ENCODE assay signal across 8 cellular contexts in genomic region chr9:125142560-125143376, GRCh38. TPM values are rescaled to one million over a fixed set of nuclear protein-coding genes. Genes with fewer than 3 reads are reported as not detected.
DNase-seq lines count a peak whose midpoint lies in the region; ATAC-seq, FAIRE-seq and TF ChIP-seq lines count a peak whose summit lies in the region.

No MANE protein-coding gene starts in this region.

- H2AFZ ChIP-seq in ACC112 (ENCODE audit: low read length, unreplicated experiment), result peak overlapping the region; percentile 46
- 0 out of 2 replicates have a peak overlapping the region, but pooled peaks have one; percentile 7 for H2AFZ ChIP-seq in Loucy (ENCODE audit: low read length)

- H3K4me3 Mint-ChIP-seq in activated naive CD8-positive, alpha-beta T cell, result peak overlapping the region; percentile 97
- peak overlapping the region; percentile 97 for H3K4me3 Mint-ChIP-seq in stimulated activated memory B cell treated with anti-CD40 and anti-IgM and Interleukin-4, amounts not matched to agents 10 μg/mL and 1 μg/mL and 100 μg/mL, for 72 hours

- H3K9ac ChIP-seq in Loucy (ENCODE audit: low read depth, low read length, poor library complexity, severe bottlenecking), result peak overlapping the region; percentile 89

- no peak for FAIRE-seq in GM12891 (lab: Jason Lieb, UNC)

- peak overlapping the region; percentile 93 for H3K4me2 ChIP-seq in Loucy (ENCODE audit: low read depth, low read length, poor library complexity, severe bottlenecking)

- ATAC-seq in GM19023 (IDR thresholded peaks at IDR 0.05; ENCODE audit: unreplicated experiment) (peak; percentile 35), GM21528 (IDR thresholded peaks at IDR 0.05; ENCODE audit: low FRiP score, unreplicated experiment) (no peak)
- ATAC-seq in stimulated activated memory B cell treated with anti-CD40 and anti-IgM and Interleukin-4, amounts not matched to agents 10 μg/mL and 1 μg/mL and 100 μg/mL, for 72 hours, result peak; percentile 60

- no peak overlapping the region for H3K27ac ChIP-seq in ACC112 (ENCODE audit: low read depth, low read length)

- H3K9me2 ChIP-seq in Loucy (replicated peaks; ENCODE audit: low read depth, low read length), result no peaks in the 10 kb centered on the region

- H3F3A ChIP-seq in Loucy (ENCODE audit: low read depth), result no peaks in the 10 kb centered on the region

- peak overlapping the region; percentile 90 for H3K27ac Mint-ChIP-seq in activated naive CD8-positive, alpha-beta T cell
- H3K27ac Mint-ChIP-seq in stimulated activated memory B cell treated with anti-CD40 and anti-IgM and Interleukin-4, amounts not matched to agents 10 μg/mL and 1 μg/mL and 100 μg/mL, for 72 hours, result peak overlapping the region; percentile 73

- H3K4me1 ChIP-seq in ACC112 (ENCODE audit: control insufficient read depth, insufficient read depth, low read length, unreplicated experiment) (peaks cover 22% of the 10 kb centered on the region), Loucy (ENCODE audit: insufficient read depth, low read length, poor library complexity, severe bottlenecking) (peaks cover 38% of the 10 kb centered on the region)

- no peaks in the 10 kb centered on the region for H3K27me3 ChIP-seq in ACC112 (ENCODE audit: insufficient read depth, low read length)
- no peaks in the 10 kb centered on the region for H3K27me3 ChIP-seq in Loucy (ENCODE audit: insufficient read depth, low read length, poor library complexity, severe bottlenecking)

- no peaks in the 10 kb centered on the region for H3K9me3 ChIP-seq in Loucy (ENCODE audit: insufficient read depth, low read depth, low read length)

- H3K79me2 ChIP-seq in ACC112 (ENCODE audit: control insufficient read depth, insufficient read depth, low read length, unreplicated experiment), result no peaks in the 10 kb centered on the region
- H3K79me2 ChIP-seq in Loucy (ENCODE audit: insufficient read depth, low read length), result peaks cover 54% of the 10 kb centered on the region

- H3K36me3 ChIP-seq in ACC112 (ENCODE audit: insufficient read depth, low read length) (no peaks in the 10 kb centered on the region), Loucy (ENCODE audit: insufficient read depth, low read length) (peaks cover under 1% of the 10 kb centered on the region; the same call in 1 of the 2 replicates)

- H3K36me3 Mint-ChIP-seq in activated naive CD8-positive, alpha-beta T cell, result no peaks in the 10 kb centered on the region
- H3K36me3 Mint-ChIP-seq in stimulated activated memory B cell treated with anti-CD40 and anti-IgM and Interleukin-4, amounts not matched to agents 10 μg/mL and 1 μg/mL and 100 μg/mL, for 72 hours, result peaks cover 8% of the 10 kb centered on the region

- H3K4me1 Mint-ChIP-seq in activated naive CD8-positive, alpha-beta T cell (ENCODE audit: low read depth), result peaks cover 32% of the 10 kb centered on the region
- H3K4me1 Mint-ChIP-seq in stimulated activated memory B cell treated with anti-CD40 and anti-IgM and Interleukin-4, amounts not matched to agents 10 μg/mL and 1 μg/mL and 100 μg/mL, for 72 hours, result peaks cover 33% of the 10 kb centered on the region

- H3K9me3 Mint-ChIP-seq in activated naive CD8-positive, alpha-beta T cell (ENCODE audit: low read depth), result no peaks in the 10 kb centered on the region
- no peaks in the 10 kb centered on the region for H3K9me3 Mint-ChIP-seq in stimulated activated memory B cell treated with anti-CD40 and anti-IgM and Interleukin-4, amounts not matched to agents 10 μg/mL and 1 μg/mL and 100 μg/mL, for 72 hours

- DNase-seq in iPS-NIHi7 (ENCODE audit: extremely low spot score), result peak; percentile 20
- DNase-seq in GM12891 (ENCODE audit: insufficient read length, low spot score), result no peak

- TF ChIP-seq POLR2A in GM12891 (IDR thresholded peaks at IDR 0.05; ENCODE audit: low read depth, low read length), result no peak

- H3K27me3 Mint-ChIP-seq in activated naive CD8-positive, alpha-beta T cell, result no peaks in the 10 kb centered on the region
- no peaks in the 10 kb centered on the region for H3K27me3 Mint-ChIP-seq in stimulated activated memory B cell treated with anti-CD40 and anti-IgM and Interleukin-4, amounts not matched to agents 10 μg/mL and 1 μg/mL and 100 μg/mL, for 72 hours

- no peak for TF ChIP-seq CTCF in Loucy (conservative IDR thresholded peaks at IDR 0.05; ENCODE audit: low read length)

- H3K4me3 ChIP-seq in ACC112 (ENCODE audit: low read depth, low read length), result peak overlapping the region; percentile 73
- H3K4me3 ChIP-seq in Loucy (ENCODE audit: low read length, poor library complexity, severe bottlenecking), result peak overlapping the region; percentile 90

- H4K20me1 ChIP-seq in Loucy (ENCODE audit: insufficient read depth, low read length, poor library complexity, severe bottlenecking), result peaks cover 38% of the 10 kb centered on the region

TF ChIP-seq in GM12891, 5 proteins besides CTCF, POLR2A, EP300 and RAD21:
- TF ChIP-seq POU2F2 (IDR thresholded peaks at IDR 0.05; ENCODE audit: low read depth, low read length), result no peak
- no peak for TF ChIP-seq TAF1 (IDR thresholded peaks at IDR 0.05; ENCODE audit: low read depth, low read length)
- TF ChIP-seq SPI1 (IDR thresholded peaks at IDR 0.05; ENCODE audit: low read depth, low read length), result no peak
- TF ChIP-seq POLR2AphosphoS5 (IDR thresholded peaks at IDR 0.05; ENCODE audit: low read depth, low read length), result no peak

RNA-seq across cellular contexts. Expression of gene SCAI, which starts 0.6 kb away (rescaled TPM):
- 1.8 TPM for polyA plus RNA-seq in GM12891 (2012; ENCODE audit: low read depth, missing spikeins)

RNA-seq across cellular contexts. Expression of gene PPP6C, which starts 46.8 kb away (rescaled TPM):
- polyA plus RNA-seq in GM12891 (2012; ENCODE audit: low read depth, missing spikeins), result 16.1 TPM

RNA-seq across cellular contexts. Expression of gene RABEPK, which starts 57.6 kb away (rescaled TPM):
- polyA plus RNA-seq in GM12891 (2012; ENCODE audit: low read depth, missing spikeins), result 29.1 TPM
